10 cellular contexts compared by ENCODE assay signal in the genomic region with DNA sequence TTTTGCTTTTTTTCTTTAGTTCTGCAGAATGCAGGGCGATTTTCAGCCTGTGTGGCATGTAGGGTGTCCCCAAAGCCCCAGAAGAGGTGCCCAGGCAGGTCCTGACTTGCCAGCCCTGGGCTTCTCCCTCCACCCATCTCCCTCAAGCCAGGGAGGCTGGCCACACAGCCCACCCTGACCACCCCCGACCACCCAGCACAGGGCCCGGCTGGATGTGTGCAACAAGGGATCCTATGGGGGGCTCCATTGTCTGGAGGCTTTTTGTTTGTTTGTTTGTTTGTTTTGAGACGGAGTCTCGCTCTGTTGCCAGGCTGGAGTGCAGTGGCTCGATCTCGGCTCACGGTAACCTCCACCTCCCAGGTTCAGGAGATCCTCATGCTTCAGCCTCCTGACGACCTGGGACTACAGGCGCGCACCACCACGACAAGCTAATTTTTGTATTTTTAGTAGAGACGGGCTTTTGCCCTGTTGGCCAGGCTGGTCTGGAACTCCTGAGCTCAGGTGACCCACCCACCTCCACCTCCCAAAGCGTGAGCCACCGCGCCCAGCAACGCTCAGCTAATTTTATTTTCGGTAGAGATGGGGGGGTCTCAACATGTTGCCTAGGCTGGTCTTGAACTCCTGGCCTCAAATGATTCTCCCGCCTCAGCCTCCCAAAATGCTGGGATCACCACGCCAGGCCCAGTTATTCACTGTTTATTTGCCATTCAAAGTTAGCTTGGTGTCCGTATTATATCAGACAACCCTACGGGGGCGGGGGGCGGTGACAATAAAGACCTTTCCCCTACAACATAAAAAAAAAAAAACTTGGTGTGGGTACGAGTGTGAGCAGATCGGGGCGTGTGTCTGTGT. TPM values are rescaled to one million over a fixed set of nuclear protein-coding genes. Genes with fewer than 3 reads are reported as not detected.
DNase-seq lines count a peak whose midpoint lies in the region; ATAC-seq and TF ChIP-seq lines count a peak whose summit lies in the region.
"Had no signal": no experiment of that assay in that cellular context is flagged by ENCODE, and none has a peak within 500 bp of the region (broad histone marks: within the 10 kb centered on the region; RNA-seq: fewer than 3 reads in every experiment).

No MANE protein-coding gene starts in this region.

- no peaks in the 10 kb centered on the region for H3K27me3 Mint-ChIP-seq in naive thymus-derived CD8-positive, alpha-beta T cell

- no peaks in the 10 kb centered on the region for H3K9me3 Mint-ChIP-seq in naive thymus-derived CD8-positive, alpha-beta T cell

- H3K4me1 Mint-ChIP-seq in naive thymus-derived CD8-positive, alpha-beta T cell = peaks cover 15 to 70% (median 51%) of the 10 kb centered on the region in 4 donors

- H3K27ac ChIP-seq in caudate nucleus (ENCODE audit: low read depth, low read length) (peak overlapping the region; percentile 99), uterus (peak overlapping the region; percentile 98 to 100)

- no peak for TF ChIP-seq POLR2A in uterus (IDR thresholded peaks at IDR 0.05)

- peaks cover 15 to 41% of the 10 kb centered on the region in 2 donors for H3K4me1 ChIP-seq in uterus

- H3K36me3 ChIP-seq in uterus = no peaks in the 10 kb centered on the region

- peak overlapping the region; percentile 44 to 70 (median 62) for H3K4me3 Mint-ChIP-seq in naive thymus-derived CD8-positive, alpha-beta T cell

- intact Hi-C loops in Right ventricle myocardium inferior (cut with DNase I) (no loop called here), left ventricle myocardium superior (cut with micrococcal nuclease) (no loop called here), uterus (cut with DNase I; ENCODE audit: low total_unique reads) (no loop called here)

- no peaks in the 10 kb centered on the region for H3K9me3 ChIP-seq in uterus

- DNase-seq in Right ventricle myocardium inferior (ENCODE audit: missing footprints) (peak; percentile 63), left ventricle myocardium superior (no peak), caudate nucleus (lab: John Stamatoyannopoulos, UW) (no peak), uterus (no peak), foreskin fibroblast (no peak)
- DNase-seq in naive thymus-derived CD8-positive, alpha-beta T cell = no peak
- no peak for DNase-seq in stimulated activated naive CD4-positive, alpha-beta T cell treated with Interleukin-2 at 50 U/mL for 16 hours (lab: John Stamatoyannopoulos, UW)
- no peak for DNase-seq in effector CD4-positive, alpha-beta T cell
- DNase-seq: KBM-7, T1000 had no signal

- no peaks in the 10 kb centered on the region for H3K27me3 ChIP-seq in uterus

- TF ChIP-seq CTCF in uterus (IDR thresholded peaks at IDR 0.05) (no peak), foreskin fibroblast (IDR thresholded peaks at IDR 0.05; ENCODE audit: low read depth, low read length) (no peak)

- no peak for ATAC-seq in Right ventricle myocardium inferior
- no peak for ATAC-seq in left ventricle myocardium superior
- no peak for ATAC-seq in naive thymus-derived CD8-positive, alpha-beta T cell

- H3K36me3 Mint-ChIP-seq in naive thymus-derived CD8-positive, alpha-beta T cell = no peaks in the 10 kb centered on the region

- POLR2A ChIA-PET in naive thymus-derived CD8-positive, alpha-beta T cell (lab: Charles Lee) = interaction anchor here (0.6 to 17.6 kb wide), 9 partner anchors 9 to 161 kb away, joined by 3 to 255 read pairs (median 5); a partner anchor contains a TSS

- H3K4me3 ChIP-seq in uterus = no peak overlapping the region
- no peak overlapping the region for H3K4me3 ChIP-seq in foreskin fibroblast (ENCODE audit: low read depth in 1 of 2, low read length in 2 of 2)

- H3K27ac Mint-ChIP-seq in naive thymus-derived CD8-positive, alpha-beta T cell = peak overlapping the region; percentile 78 to 93 (median 90)

RNA-seq across cellular contexts. Expression of a gene that starts 7.8 kb away (rescaled TPM):
- total RNA-seq in Right ventricle myocardium inferior (234 TPM), left ventricle myocardium superior (272 TPM), uterus (100 to 1,000 TPM in 2 of 4 donors, 10 to 100 TPM in 2; 34.6 to 155 (median 81.7) TPM)
- 100 to 1,000 TPM; 171 to 176 TPM for total RNA-seq in naive thymus-derived CD8-positive, alpha-beta T cell
- 10 to 100 TPM; 26.1 to 47.1 (median 30.2) TPM for polyA plus RNA-seq in naive thymus-derived CD8-positive, alpha-beta T cell

RNA-seq across cellular contexts. Expression of a gene that starts 37.3 kb away (rescaled TPM):
- total RNA-seq in Right ventricle myocardium inferior (14.3 TPM), left ventricle myocardium superior (17.5 TPM), uterus (10 to 100 TPM; 10.2 to 81.4 (median 20.7) TPM)
- total RNA-seq in naive thymus-derived CD8-positive, alpha-beta T cell = 100 to 1,000 TPM in 1 of 2 experiments, 10 to 100 TPM in 1; 94.0 to 101 TPM
- 10 to 100 TPM; 40.5 to 90.4 (median 53.1) TPM for polyA plus RNA-seq in naive thymus-derived CD8-positive, alpha-beta T cell

RNA-seq across cellular contexts. Expression of a gene that starts 37.9 kb away (rescaled TPM):
- total RNA-seq in Right ventricle myocardium inferior = 1.4 TPM
- 1.9 TPM for total RNA-seq in left ventricle myocardium superior
- 10 to 100 TPM; 16.6 to 18.7 TPM for total RNA-seq in naive thymus-derived CD8-positive, alpha-beta T cell
- polyA plus RNA-seq in naive thymus-derived CD8-positive, alpha-beta T cell = 1 to 10 TPM in 1 of 3 donors, under 1 TPM in 2; 0.26 to 1.4 (median 0.85) TPM
- 10 to 100 TPM in 1 of 4 donors, 1 to 10 TPM in 3; 1.5 to 86.1 (median 5.7) TPM for total RNA-seq in uterus

RNA-seq across cellular contexts. Expression of a gene that starts 43.3 kb away (rescaled TPM):
- total RNA-seq in Right ventricle myocardium inferior (48.7 TPM), left ventricle myocardium superior (65.6 TPM), uterus (100 to 1,000 TPM in 1 of 4 donors, 10 to 100 TPM in 3; 48.2 to 105 (median 61.8) TPM)
- 10 to 100 TPM; 58.0 to 64.1 TPM for total RNA-seq in naive thymus-derived CD8-positive, alpha-beta T cell
- 1 to 10 TPM; 3.2 to 7.3 (median 4.8) TPM for polyA plus RNA-seq in naive thymus-derived CD8-positive, alpha-beta T cell
